Comparison of ENCODE assay signal across 8 cellular contexts in the genomic region with DNA sequence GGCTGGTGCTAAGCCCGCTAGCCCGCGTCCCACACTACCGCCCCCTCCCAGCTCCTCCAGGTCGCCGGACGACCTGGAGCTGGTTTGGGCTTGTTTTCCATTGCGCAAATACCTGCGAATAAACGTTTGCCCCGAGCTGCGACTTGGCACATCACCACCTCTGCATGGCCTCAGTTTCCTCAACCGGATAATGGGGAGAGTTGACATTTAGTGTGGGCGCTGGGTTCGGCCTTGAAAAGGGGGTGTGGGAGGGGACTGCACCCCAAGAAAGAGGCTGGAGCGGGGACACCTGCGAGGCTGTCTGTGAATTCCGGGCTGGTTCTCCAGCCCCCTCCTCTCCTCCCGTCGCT. TPM values are rescaled to one million over a fixed set of nuclear protein-coding genes. Genes with fewer than 3 reads are reported as not detected.
DNase-seq lines count a peak whose midpoint lies in the region; ATAC-seq, FAIRE-seq and TF ChIP-seq lines count a peak whose summit lies in the region.

No MANE protein-coding gene starts in this region.

- H3K79me2 ChIP-seq in Loucy (ENCODE audit: insufficient read depth, low read length), result peaks cover 3% of the 10 kb centered on the region; the same call in 1 of the 2 replicates

- H3K9ac ChIP-seq in Loucy (ENCODE audit: low read depth, low read length, poor library complexity, severe bottlenecking), result peak overlapping the region; percentile 95

- no peaks in the 10 kb centered on the region for H3K36me3 Mint-ChIP-seq in mesothelial cell of epicardium

- peak; percentile 26 for DNase-seq in Daoy (ENCODE audit: low read depth)
- DNase-seq in bronchial epithelial cell (ENCODE audit: low read depth), result peak; percentile 67
- DNase-seq in mesothelial cell of epicardium (ENCODE audit: low spot score in 2 of 2, unreplicated experiment in 2 of 2), result no peak
- DNase-seq in vagina (ENCODE audit: extremely low spot score in 2 of 2), result no peak

- H3K27ac Mint-ChIP-seq in mesothelial cell of epicardium, result peak overlapping the region; percentile 100

- H3K4me3 ChIP-seq in Loucy (ENCODE audit: low read length, poor library complexity, severe bottlenecking) (peak overlapping the region; percentile 90), bronchial epithelial cell (ENCODE audit: low read depth, low read length) (peak overlapping the region; percentile 43), vagina (peak overlapping the region; percentile 62 to 68)

- H3K9me3 Mint-ChIP-seq in mesothelial cell of epicardium, result no peaks in the 10 kb centered on the region

- H3K4me1 ChIP-seq in Loucy (ENCODE audit: insufficient read depth, low read length, poor library complexity, severe bottlenecking) (peaks cover 35% of the 10 kb centered on the region), vagina (peaks cover 38% of the 10 kb centered on the region)

- no peak for FAIRE-seq in bronchial epithelial cell (lab: Jason Lieb, UNC)

- peak overlapping the region; percentile 99 for H3K27ac ChIP-seq in vagina

- H3F3A ChIP-seq in Loucy (ENCODE audit: low read depth), result peaks cover 4% of the 10 kb centered on the region; the same call in 1 of the 2 replicates

- H4K20me1 ChIP-seq in Loucy (ENCODE audit: insufficient read depth, low read length, poor library complexity, severe bottlenecking), result no peaks in the 10 kb centered on the region

- H3K27me3 ChIP-seq in Loucy (ENCODE audit: insufficient read depth, low read length, poor library complexity, severe bottlenecking) (no peaks in the 10 kb centered on the region), bronchial epithelial cell (ENCODE audit: control insufficient read depth, insufficient read depth, low read length) (no peaks in the 10 kb centered on the region), vagina (no peaks in the 10 kb centered on the region)

- H2AFZ ChIP-seq in Loucy (ENCODE audit: low read length), result peak overlapping the region; percentile 81; the same call in 1 of the 2 replicates

- TF ChIP-seq CTCF in Loucy (conservative IDR thresholded peaks at IDR 0.05; ENCODE audit: low read length) (no peak), bronchial epithelial cell (IDR thresholded peaks at IDR 0.05; ENCODE audit: insufficient read depth, low read length, severe bottlenecking) (no peak), mesothelial cell of epicardium (IDR thresholded peaks at IDR 0.05; ENCODE audit: unreplicated experiment) (no peak), vagina (IDR thresholded peaks at IDR 0.05) (no peak)

- H3K36me3 ChIP-seq in Loucy (ENCODE audit: insufficient read depth, low read length) (no peaks in the 10 kb centered on the region), bronchial epithelial cell (ENCODE audit: control insufficient read depth, insufficient read depth, low read length) (no peaks in the 10 kb centered on the region), vagina (no peaks in the 10 kb centered on the region)

- H3K9me3 ChIP-seq in Loucy (ENCODE audit: insufficient read depth, low read depth, low read length) (no peaks in the 10 kb centered on the region), vagina (no peaks in the 10 kb centered on the region)

- ATAC-seq in GM21515 (IDR thresholded peaks at IDR 0.05; ENCODE audit: unreplicated experiment) (no peak), GM19467 (IDR thresholded peaks at IDR 0.05; ENCODE audit: unreplicated experiment) (no peak), HG03460 (IDR thresholded peaks at IDR 0.05; ENCODE audit: unreplicated experiment) (no peak)

- no peaks in the 10 kb centered on the region for H3K9me2 ChIP-seq in Loucy (replicated peaks; ENCODE audit: low read depth, low read length)

- H3K27me3 Mint-ChIP-seq in mesothelial cell of epicardium (ENCODE audit: low read depth), result no peaks in the 10 kb centered on the region

- intact Hi-C loops in vagina (cut with DNase I), result no loop called here

- H3K4me2 ChIP-seq in Loucy (ENCODE audit: low read depth, low read length, poor library complexity, severe bottlenecking), result peak overlapping the region; percentile 84

- H3K4me3 Mint-ChIP-seq in mesothelial cell of epicardium, result peak overlapping the region; percentile 78

- peaks cover 46% of the 10 kb centered on the region for H3K4me1 Mint-ChIP-seq in mesothelial cell of epicardium

- no peak for TF ChIP-seq POLR2A in vagina (IDR thresholded peaks at IDR 0.05)

RNA-seq across cellular contexts. Expression of gene JUND, which starts 11.0 kb away (rescaled TPM):
- 75.0 and 75.6 TPM in 2 replicates for total RNA-seq in Daoy (2014; rRNA removed; shearing (Covaris generic))
- total RNA-seq in bronchial epithelial cell, result 54.0 and 89.0 TPM in 2 replicates
- 274 to 284 TPM (median 276 TPM) in 3 replicates for total RNA-seq in mesothelial cell of epicardium
- 531 TPM for total RNA-seq in vagina

RNA-seq across cellular contexts. Expression of gene IQCN, which starts 18.2 kb away (rescaled TPM):
- total RNA-seq in Daoy (2014; rRNA removed; shearing (Covaris generic)), result 0.74 and 12.6 TPM in 2 replicates
- total RNA-seq in bronchial epithelial cell (under 0.01 TPM in 1 of 2 replicates, not detected in the other), mesothelial cell of epicardium (14.8 to 17.1 TPM (median 16.8 TPM) in 3 replicates), vagina (4.4 TPM)

RNA-seq across cellular contexts. Expression of gene LSM4, which starts 30.4 kb away (rescaled TPM):
- total RNA-seq in Daoy (2014; rRNA removed; shearing (Covaris generic)), result 318 and 351 TPM in 2 replicates
- total RNA-seq in bronchial epithelial cell (208 and 260 TPM in 2 replicates), mesothelial cell of epicardium (112 to 119 TPM (median 114 TPM) in 3 replicates), vagina (54.3 TPM)

RNA-seq across cellular contexts. Expression of gene PGPEP1, which starts 48.0 kb away (rescaled TPM):
- 4.6 and 16.4 TPM in 2 replicates for total RNA-seq in Daoy (2014; rRNA removed; shearing (Covaris generic))
- total RNA-seq in bronchial epithelial cell (8.2 and 12.6 TPM in 2 replicates), mesothelial cell of epicardium (22.6 to 24.3 TPM (median 23.2 TPM) in 3 replicates), vagina (27.5 TPM)

Comparison
In these comparisons a context has a peak if more than half of its experiments do, and no peak if none do; other contexts are left out.
1. DNase-seq: peak in Daoy (single experiment) and bronchial epithelial cell (single experiment); none in mesothelial cell of epicardium (0 of 2) and vagina (0 of 2).
2. Peak in every context shown above with its lines, with median percentiles within 50 percentile points of each other: H3K4me3 ChIP-seq.